Comparison of ENCODE assay signal across 1 cellular context in genomic region chr7:149194799-149195179, GRCh38.
TF ChIP-seq lines count a peak whose summit lies in the region.

No MANE protein-coding gene starts in this region.

TF ChIP-seq in SK-N-SH, 30 proteins besides CTCF, POLR2A, EP300 and RAD21 (continued from another document):
- TF ChIP-seq NRF1 (IDR thresholded peaks at IDR 0.05; ENCODE audit: low read depth, low read length) (no peak), USF1 (IDR thresholded peaks at IDR 0.05; ENCODE audit: borderline replicate concordance, low read depth) (no peak), YY1 (IDR thresholded peaks at IDR 0.05; ENCODE audit: low read depth) (no peak)
TF ChIP-seq in SK-N-SH: peak in this region for 0.
